ENCODE assay signal across 1 cellular context in the genomic region with DNA sequence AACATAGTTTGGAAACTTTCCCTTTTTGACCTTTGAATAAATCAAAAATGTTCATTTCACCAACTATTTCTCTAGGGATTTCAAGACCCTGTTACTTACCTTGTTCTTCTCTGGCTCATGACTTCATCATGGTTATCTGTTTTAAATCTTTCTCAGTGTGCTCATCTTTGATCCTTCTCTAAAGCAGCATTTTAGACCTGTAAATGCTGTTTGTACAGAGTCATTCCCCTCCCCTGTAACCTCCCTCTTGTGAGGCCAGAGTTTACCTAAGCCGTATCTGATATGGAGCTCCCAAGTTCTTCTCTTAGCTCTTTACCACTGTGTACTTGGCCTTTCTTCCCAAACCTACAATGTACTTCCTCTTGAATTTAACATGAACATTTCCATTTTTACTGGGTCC.
TF ChIP-seq lines count a peak whose summit lies in the region.

No MANE protein-coding gene starts in this region.

TF ChIP-seq in K562, 482 proteins besides CTCF, POLR2A, EP300 and RAD21 (continued from another document):
- TF ChIP-seq, protein P1, sequence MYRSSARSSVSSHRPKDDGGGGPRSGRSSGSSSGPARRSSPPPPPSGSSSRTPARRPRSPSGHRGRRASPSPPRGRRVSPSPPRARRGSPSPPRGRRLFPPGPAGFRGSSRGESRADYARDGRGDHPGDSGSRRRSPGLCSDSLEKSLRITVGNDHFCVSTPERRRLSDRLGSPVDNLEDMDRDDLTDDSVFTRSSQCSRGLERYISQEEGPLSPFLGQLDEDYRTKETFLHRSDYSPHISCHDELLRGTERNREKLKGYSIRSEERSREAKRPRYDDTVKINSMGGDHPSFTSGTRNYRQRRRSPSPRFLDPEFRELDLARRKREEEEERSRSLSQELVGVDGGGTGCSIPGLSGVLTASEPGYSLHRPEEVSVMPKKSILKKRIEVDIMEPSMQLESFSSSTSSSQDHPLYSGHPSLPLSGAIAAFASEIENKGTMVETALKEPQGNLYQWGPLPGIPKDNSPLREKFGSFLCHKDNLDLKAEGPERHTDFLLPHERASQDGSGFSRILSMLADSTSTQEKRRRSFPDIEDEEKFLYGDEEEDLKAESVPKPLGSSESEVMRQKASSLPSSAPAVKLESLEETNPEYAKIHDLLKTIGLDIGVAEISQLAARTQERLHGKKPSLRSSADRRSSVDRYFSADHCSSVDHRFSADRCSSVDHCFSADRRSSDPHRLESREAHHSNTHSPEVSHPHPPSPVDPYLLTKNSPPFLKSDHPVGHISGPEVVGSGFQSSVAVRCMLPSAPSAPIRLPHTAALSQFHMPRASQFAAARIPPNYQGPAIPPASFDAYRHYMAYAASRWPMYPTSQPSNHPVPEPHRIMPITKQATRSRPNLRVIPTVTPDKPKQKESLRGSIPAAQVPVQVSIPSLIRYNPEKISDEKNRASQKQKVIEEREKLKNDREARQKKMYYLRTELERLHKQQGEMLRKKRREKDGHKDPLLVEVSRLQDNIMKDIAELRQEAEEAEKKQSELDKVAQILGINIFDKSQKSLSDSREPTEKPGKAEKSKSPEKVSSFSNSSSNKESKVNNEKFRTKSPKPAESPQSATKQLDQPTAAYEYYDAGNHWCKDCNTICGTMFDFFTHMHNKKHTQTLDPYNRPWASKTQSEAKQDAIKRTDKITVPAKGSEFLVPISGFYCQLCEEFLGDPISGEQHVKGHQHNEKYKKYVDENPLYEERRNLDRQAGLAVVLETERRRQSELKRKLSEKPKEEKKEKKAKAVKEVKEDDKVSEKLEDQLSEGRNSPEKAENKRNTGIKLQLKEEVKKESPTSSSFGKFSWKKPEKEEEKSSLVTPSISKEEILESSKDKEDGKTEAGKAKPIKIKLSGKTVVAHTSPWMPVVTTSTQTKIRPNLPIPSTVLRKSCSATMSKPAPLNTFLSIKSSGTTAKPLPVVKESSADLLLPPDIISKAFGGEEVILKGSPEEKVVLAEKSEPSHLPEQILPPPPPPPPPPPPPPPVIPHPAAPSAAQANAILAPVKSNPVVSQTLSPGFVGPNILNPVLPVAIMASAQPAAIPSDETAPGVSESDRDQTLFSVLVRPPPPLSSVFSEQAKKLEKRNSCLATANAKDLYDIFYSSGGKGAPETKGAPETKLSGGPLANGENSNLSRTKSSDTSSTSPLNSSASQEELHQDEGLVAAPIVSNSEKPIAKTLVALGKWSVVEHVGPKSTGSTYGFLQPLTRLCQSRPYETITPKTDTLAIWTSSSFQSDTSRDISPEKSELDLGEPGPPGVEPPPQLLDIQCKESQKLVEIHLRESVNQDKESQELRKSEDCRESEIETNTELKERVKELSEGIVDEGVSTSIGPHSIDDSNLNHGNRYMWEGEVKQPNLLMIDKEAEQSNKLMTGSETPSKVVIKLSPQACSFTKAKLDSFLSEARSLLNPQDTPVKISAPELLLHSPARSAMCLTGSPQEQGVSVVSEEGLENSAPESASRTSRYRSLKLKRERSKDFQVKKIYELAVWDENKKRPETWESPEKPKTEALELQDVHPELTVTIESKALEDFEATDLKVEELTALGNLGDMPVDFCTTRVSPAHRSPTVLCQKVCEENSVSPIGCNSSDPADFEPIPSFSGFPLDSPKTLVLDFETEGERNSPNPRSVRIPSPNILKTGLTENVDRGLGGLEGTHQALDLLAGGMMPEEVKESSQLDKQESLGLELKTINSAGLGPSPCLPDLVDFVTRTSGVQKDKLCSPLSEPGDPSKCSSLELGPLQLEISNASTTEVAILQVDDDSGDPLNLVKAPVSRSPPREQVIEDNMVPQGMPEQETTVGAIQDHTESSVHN (IDR thresholded peaks at IDR 0.05; ENCODE audit: borderline replicate concordance in 1 of 2, low read depth in 1 of 2) = no peak
- TF ChIP-seq CC2D1A (IDR thresholded peaks at IDR 0.05) (peak; percentile 22; the same call in 1 of the 2 replicates), ZNF668 (CRISPR knock-in tag; IDR thresholded peaks at IDR 0.05) (no peak), NCOA2 (IDR thresholded peaks at IDR 0.05; ENCODE audit: partially characterized antibody in 2 of 2) (no peak), DPF2 (IDR thresholded peaks at IDR 0.05) (peak; percentile 76; the same call in 1 of the 2 replicates), FOXA3 (CRISPR knock-in tag; conservative IDR thresholded peaks at IDR 0.05 in 1 of 2, IDR thresholded peaks at IDR 0.05 in 1 of 2) (peak in 1 of 2 experiments; percentile 72; a peak in 1 of 4 replicates), GATAD2A (IDR thresholded peaks at IDR 0.05) (0 out of 2 replicates have a peak, but pooled peaks have one; percentile 59), ARID1B (IDR thresholded peaks at IDR 0.05) (peak; percentile 47), JUND (IDR thresholded peaks at IDR 0.05; ENCODE audit: borderline replicate concordance, low read depth, low read length) (0 out of 2 replicates have a peak, but pooled peaks have one; percentile 4), JUND (tag; IDR thresholded peaks at IDR 0.05; ENCODE audit: borderline replicate concordance, low read depth, low read length) (peak; percentile 41; the same call in 1 of the 3 replicates), TEAD4 (IDR thresholded peaks at IDR 0.05; ENCODE audit: low read length) (peak; percentile 18; the same call in 1 of the 2 replicates), TEAD4 (CRISPR knock-in tag; IDR thresholded peaks at IDR 0.05; ENCODE audit: borderline replicate concordance) (no peak), EHMT2 (IDR thresholded peaks at IDR 0.05) (peak; percentile 56; the same call in 1 of the 2 replicates), ATF7 (IDR thresholded peaks at IDR 0.05) (peak; percentile 45), KDM1A (IDR thresholded peaks at IDR 0.05) (peak in 1 of 2 experiments; percentile 28; a peak in 1 of 4 replicates), FOXK2 (conservative IDR thresholded peaks at IDR 0.05 in 1 of 2, IDR thresholded peaks at IDR 0.05 in 1 of 2; ENCODE audit: low read depth in 2 of 2) (0 out of 4 replicates have a peak, but pooled peaks of 1 of the 2 experiments have one; percentile 18), SIN3A (IDR thresholded peaks at IDR 0.05; ENCODE audit: borderline replicate concordance in 2 of 2, control insufficient read depth in 1 of 2, low read depth in 2 of 2, low read length in 2 of 2) (no peak), MAZ (CRISPR knock-in tag; conservative IDR thresholded peaks at IDR 0.05 in 1 of 2, IDR thresholded peaks at IDR 0.05 in 1 of 2) (0 out of 4 replicates have a peak, but pooled peaks of 1 of the 2 experiments have one; percentile 19), ZFP36 (IDR thresholded peaks at IDR 0.05; ENCODE audit: low read depth, low read length, partially characterized antibody) (peak; percentile 6), MTA1 (IDR thresholded peaks at IDR 0.05; ENCODE audit: borderline replicate concordance) (peak; percentile 16; the same call in 1 of the 2 replicates), ZEB2 (IDR thresholded peaks at IDR 0.05) (peak; percentile 76), TAF9B (IDR thresholded peaks at IDR 0.05; ENCODE audit: partially characterized antibody) (no peak), CTBP1 (IDR thresholded peaks at IDR 0.05; ENCODE audit: borderline replicate concordance) (peak; percentile 81), ZNF311 (CRISPR knock-in tag; IDR thresholded peaks at IDR 0.05) (no peak), RCOR1 (IDR thresholded peaks at IDR 0.05; ENCODE audit: borderline replicate concordance in 1 of 2, low read depth in 2 of 2, low read length in 2 of 2) (peak in 1 of 2 experiments; percentile 9; a peak in 1 of 4 replicates)
- TF ChIP-seq, protein P2, sequence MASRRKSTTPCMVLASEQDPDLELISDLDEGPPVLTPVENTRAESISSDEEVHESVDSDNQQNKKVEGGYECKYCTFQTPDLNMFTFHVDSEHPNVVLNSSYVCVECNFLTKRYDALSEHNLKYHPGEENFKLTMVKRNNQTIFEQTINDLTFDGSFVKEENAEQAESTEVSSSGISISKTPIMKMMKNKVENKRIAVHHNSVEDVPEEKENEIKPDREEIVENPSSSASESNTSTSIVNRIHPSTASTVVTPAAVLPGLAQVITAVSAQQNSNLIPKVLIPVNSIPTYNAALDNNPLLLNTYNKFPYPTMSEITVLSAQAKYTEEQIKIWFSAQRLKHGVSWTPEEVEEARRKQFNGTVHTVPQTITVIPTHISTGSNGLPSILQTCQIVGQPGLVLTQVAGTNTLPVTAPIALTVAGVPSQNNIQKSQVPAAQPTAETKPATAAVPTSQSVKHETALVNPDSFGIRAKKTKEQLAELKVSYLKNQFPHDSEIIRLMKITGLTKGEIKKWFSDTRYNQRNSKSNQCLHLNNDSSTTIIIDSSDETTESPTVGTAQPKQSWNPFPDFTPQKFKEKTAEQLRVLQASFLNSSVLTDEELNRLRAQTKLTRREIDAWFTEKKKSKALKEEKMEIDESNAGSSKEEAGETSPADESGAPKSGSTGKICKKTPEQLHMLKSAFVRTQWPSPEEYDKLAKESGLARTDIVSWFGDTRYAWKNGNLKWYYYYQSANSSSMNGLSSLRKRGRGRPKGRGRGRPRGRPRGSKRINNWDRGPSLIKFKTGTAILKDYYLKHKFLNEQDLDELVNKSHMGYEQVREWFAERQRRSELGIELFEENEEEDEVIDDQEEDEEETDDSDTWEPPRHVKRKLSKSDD (conservative IDR thresholded peaks at IDR 0.05; ENCODE audit: low read length) = no peak
- TF ChIP-seq, protein P3, sequence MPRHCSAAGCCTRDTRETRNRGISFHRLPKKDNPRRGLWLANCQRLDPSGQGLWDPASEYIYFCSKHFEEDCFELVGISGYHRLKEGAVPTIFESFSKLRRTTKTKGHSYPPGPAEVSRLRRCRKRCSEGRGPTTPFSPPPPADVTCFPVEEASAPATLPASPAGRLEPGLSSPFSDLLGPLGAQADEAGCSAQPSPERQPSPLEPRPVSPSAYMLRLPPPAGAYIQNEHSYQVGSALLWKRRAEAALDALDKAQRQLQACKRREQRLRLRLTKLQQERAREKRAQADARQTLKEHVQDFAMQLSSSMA (CRISPR knock-in tag; IDR thresholded peaks at IDR 0.05) = no peak
- TF ChIP-seq, protein P4, sequence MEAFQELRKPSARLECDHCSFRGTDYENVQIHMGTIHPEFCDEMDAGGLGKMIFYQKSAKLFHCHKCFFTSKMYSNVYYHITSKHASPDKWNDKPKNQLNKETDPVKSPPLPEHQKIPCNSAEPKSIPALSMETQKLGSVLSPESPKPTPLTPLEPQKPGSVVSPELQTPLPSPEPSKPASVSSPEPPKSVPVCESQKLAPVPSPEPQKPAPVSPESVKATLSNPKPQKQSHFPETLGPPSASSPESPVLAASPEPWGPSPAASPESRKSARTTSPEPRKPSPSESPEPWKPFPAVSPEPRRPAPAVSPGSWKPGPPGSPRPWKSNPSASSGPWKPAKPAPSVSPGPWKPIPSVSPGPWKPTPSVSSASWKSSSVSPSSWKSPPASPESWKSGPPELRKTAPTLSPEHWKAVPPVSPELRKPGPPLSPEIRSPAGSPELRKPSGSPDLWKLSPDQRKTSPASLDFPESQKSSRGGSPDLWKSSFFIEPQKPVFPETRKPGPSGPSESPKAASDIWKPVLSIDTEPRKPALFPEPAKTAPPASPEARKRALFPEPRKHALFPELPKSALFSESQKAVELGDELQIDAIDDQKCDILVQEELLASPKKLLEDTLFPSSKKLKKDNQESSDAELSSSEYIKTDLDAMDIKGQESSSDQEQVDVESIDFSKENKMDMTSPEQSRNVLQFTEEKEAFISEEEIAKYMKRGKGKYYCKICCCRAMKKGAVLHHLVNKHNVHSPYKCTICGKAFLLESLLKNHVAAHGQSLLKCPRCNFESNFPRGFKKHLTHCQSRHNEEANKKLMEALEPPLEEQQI (IDR thresholded peaks at IDR 0.05) = peak; percentile 38; the same call in 1 of the 2 replicates
- TF ChIP-seq, protein P5, sequence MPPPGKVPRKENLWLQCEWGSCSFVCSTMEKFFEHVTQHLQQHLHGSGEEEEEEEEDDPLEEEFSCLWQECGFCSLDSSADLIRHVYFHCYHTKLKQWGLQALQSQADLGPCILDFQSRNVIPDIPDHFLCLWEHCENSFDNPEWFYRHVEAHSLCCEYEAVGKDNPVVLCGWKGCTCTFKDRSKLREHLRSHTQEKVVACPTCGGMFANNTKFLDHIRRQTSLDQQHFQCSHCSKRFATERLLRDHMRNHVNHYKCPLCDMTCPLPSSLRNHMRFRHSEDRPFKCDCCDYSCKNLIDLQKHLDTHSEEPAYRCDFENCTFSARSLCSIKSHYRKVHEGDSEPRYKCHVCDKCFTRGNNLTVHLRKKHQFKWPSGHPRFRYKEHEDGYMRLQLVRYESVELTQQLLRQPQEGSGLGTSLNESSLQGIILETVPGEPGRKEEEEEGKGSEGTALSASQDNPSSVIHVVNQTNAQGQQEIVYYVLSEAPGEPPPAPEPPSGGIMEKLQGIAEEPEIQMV (tag; conservative IDR thresholded peaks at IDR 0.05; ENCODE audit: low read depth) = 0 out of 2 replicates have a peak, but pooled peaks have one; percentile 18
- TF ChIP-seq, protein P6, sequence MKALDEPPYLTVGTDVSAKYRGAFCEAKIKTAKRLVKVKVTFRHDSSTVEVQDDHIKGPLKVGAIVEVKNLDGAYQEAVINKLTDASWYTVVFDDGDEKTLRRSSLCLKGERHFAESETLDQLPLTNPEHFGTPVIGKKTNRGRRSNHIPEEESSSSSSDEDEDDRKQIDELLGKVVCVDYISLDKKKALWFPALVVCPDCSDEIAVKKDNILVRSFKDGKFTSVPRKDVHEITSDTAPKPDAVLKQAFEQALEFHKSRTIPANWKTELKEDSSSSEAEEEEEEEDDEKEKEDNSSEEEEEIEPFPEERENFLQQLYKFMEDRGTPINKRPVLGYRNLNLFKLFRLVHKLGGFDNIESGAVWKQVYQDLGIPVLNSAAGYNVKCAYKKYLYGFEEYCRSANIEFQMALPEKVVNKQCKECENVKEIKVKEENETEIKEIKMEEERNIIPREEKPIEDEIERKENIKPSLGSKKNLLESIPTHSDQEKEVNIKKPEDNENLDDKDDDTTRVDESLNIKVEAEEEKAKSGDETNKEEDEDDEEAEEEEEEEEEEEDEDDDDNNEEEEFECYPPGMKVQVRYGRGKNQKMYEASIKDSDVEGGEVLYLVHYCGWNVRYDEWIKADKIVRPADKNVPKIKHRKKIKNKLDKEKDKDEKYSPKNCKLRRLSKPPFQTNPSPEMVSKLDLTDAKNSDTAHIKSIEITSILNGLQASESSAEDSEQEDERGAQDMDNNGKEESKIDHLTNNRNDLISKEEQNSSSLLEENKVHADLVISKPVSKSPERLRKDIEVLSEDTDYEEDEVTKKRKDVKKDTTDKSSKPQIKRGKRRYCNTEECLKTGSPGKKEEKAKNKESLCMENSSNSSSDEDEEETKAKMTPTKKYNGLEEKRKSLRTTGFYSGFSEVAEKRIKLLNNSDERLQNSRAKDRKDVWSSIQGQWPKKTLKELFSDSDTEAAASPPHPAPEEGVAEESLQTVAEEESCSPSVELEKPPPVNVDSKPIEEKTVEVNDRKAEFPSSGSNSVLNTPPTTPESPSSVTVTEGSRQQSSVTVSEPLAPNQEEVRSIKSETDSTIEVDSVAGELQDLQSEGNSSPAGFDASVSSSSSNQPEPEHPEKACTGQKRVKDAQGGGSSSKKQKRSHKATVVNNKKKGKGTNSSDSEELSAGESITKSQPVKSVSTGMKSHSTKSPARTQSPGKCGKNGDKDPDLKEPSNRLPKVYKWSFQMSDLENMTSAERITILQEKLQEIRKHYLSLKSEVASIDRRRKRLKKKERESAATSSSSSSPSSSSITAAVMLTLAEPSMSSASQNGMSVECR (CRISPR knock-in tag; IDR thresholded peaks at IDR 0.05) = no peak
- TF ChIP-seq, protein P7, sequence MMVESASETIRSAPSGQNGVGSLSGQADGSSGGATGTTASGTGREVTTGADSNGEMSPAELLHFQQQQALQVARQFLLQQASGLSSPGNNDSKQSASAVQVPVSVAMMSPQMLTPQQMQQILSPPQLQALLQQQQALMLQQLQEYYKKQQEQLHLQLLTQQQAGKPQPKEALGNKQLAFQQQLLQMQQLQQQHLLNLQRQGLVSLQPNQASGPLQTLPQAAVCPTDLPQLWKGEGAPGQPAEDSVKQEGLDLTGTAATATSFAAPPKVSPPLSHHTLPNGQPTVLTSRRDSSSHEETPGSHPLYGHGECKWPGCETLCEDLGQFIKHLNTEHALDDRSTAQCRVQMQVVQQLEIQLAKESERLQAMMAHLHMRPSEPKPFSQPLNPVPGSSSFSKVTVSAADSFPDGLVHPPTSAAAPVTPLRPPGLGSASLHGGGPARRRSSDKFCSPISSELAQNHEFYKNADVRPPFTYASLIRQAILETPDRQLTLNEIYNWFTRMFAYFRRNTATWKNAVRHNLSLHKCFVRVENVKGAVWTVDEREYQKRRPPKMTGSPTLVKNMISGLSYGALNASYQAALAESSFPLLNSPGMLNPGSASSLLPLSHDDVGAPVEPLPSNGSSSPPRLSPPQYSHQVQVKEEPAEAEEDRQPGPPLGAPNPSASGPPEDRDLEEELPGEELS (CRISPR knock-in tag; IDR thresholded peaks at IDR 0.05; ENCODE audit: borderline replicate concordance) = no peak
